In the genomic region with DNA sequence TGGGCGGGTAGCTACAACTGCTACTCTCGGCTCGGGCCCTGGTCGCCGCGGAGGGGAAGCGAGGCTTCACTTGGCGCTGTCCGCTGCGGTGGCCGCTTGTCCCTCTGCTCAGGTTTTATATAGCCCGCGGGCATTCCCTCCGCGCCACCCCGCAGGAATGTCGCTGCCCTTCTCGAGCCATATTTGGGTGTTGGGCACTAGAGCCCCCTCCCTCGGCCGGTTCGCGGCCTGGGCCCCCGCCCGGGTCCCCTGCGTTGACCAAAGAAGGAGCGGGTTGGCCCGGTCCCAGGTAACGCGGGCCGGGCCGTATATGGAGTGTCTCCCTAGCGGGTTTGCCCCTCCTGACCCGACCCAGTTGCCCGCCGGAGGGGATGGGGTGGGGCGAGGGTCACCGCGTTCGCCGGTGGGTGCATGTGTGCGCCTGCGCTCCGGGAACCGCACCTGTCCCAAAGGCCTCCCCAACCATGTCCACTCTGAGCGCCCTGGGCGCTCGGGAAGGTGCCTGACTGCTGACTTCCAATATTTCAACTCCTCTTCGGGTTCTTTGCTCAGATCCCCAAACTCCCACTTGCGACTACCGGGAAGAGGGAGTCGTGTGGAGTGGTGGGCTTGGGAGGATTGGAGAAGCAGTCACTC, we compare ENCODE assay signal across 16 cellular contexts. TPM values are rescaled to one million over a fixed set of nuclear protein-coding genes. Genes with fewer than 3 reads are reported as not detected.
A peak's percentile ranks its signal among the peaks of the same experiment; 100 is the strongest.
DNase-seq lines count a peak whose midpoint lies in the region; ATAC-seq, FAIRE-seq and TF ChIP-seq lines count a peak whose summit lies in the region.
"Had no signal": no experiment of that assay in that cellular context is flagged by ENCODE, and none has a peak within 500 bp of the region (broad histone marks: within the 10 kb centered on the region; RNA-seq: fewer than 3 reads in every experiment).

TSS of gene ACTA1 (minus strand) at position 90 of the 636 bp plus-strand sequence. CDS start 979 bp downstream, outside the sequence.

- H3K36me3 ChIP-seq in HUES6 (ENCODE audit: control insufficient read depth, insufficient read depth, low read length) (peaks cover 4% of the 10 kb centered on the region; the same call in 1 of the 2 replicates), H1 (ENCODE audit: control insufficient read depth in 2 of 4, insufficient read depth in 4 of 4, low read length in 3 of 4) (no peaks in the 10 kb centered on the region; a peak in 1 of 8 replicates)

- no peaks in the 10 kb centered on the region for H3K79me2 ChIP-seq in H1 (ENCODE audit: control insufficient read depth in 1 of 2, insufficient read depth in 2 of 2, low read length in 2 of 2)

- H3K56ac ChIP-seq in H1 (replicated peaks; ENCODE audit: insufficient read length, low read depth, low read length): no peak within 1 kb of the TSS

- H3K27ac ChIP-seq in HUES6 (ENCODE audit: low read depth, low read length): peak within 1 kb of the TSS; percentile 10; the same call in 1 of the 2 replicates
- H3K27ac ChIP-seq in H1 (ENCODE audit: low read depth, low read length): no peak within 1 kb of the TSS
- H3K27ac ChIP-seq: C4-2B had no signal

- peak in 1 of 2 experiments; percentile 47; a peak in 1 of 3 replicates for TF ChIP-seq POLR2A in H1 (IDR thresholded peaks at IDR 0.05; ENCODE audit: control extremely low read depth in 1 of 2, low read depth in 2 of 2, low read length in 2 of 2)

- peak within 1 kb of the TSS; percentile 82; the same call in 1 of the 2 replicates for H2BK12ac ChIP-seq in H1 (ENCODE audit: low read depth, low read length)

- WGBS in H1 (ENCODE audit: extremely low coverage in 1 of 2, insufficient coverage in 1 of 2, insufficient read length in 1 of 2, insufficient replicate concordance in 2 of 2, low coverage in 1 of 2, low lambda C conversion rate in 2 of 2, missing lambda C conversion rate in 1 of 2), 2 experiments: 3% methylated on average over 45 of the region's 51 CpGs; no CpG with 5 or more reads in 1 of the 2 experiments

- H4K20me1 ChIP-seq in H1 (replicated peaks in 1 of 2; ENCODE audit: control insufficient read depth in 1 of 2, insufficient read depth in 2 of 2, low read length in 2 of 2): peaks cover 0 to 5% of the 10 kb centered on the region in 2 experiments

- H3K14ac ChIP-seq in H1 (ENCODE audit: insufficient read length): no peak within 1 kb of the TSS

- no peaks in the 10 kb centered on the region; the same call in 1 of the 2 replicates for H3K79me1 ChIP-seq in H1 (ENCODE audit: low read depth, low read length)

- TF ChIP-seq RAD21 in H1 (IDR thresholded peaks at IDR 0.05 in 1 of 2, conservative IDR thresholded peaks at IDR 0.05 in 1 of 2; ENCODE audit: low read depth in 2 of 2, low read length in 2 of 2): no peak

- H3K9me3 ChIP-seq in HUES6 (ENCODE audit: control insufficient read depth, insufficient read depth, low read depth, low read length) (no peaks in the 10 kb centered on the region), H1 (ENCODE audit: insufficient read depth in 2 of 2, low read depth in 1 of 2, low read length in 1 of 2) (no peaks in the 10 kb centered on the region)

- 0 out of 2 replicates have a peak within 1 kb of the TSS, but pooled peaks have one; percentile 48 for H2BK20ac ChIP-seq in H1 (ENCODE audit: low read length)

- CTCF ChIA-PET in H1 (lab: Charles Lee; ENCODE audit: partially characterized antibody): interaction anchor here (1.2 to 2.8 kb wide), 2 partner anchors 24 to 178 kb away, joined by 4 to 10 read pairs; no protein-coding TSS in a partner anchor

- peak within 1 kb of the TSS; percentile 64 for H3K18ac ChIP-seq in H1 (ENCODE audit: extremely low read depth, low read length)

- H2AFZ ChIP-seq in H1 (ENCODE audit: low read length): peak within 1 kb of the TSS; percentile 66; the same call in 1 of the 2 replicates

- H3K9ac ChIP-seq in HUES6 (ENCODE audit: low read length) (peak within 1 kb of the TSS; percentile 89), H1 (replicated peaks in 1 of 4; ENCODE audit: extremely low read depth in 1 of 4, low read depth in 3 of 4, low read length in 3 of 4) (peak within 1 kb of the TSS in 3 of 4 experiments; percentile 4 to 51 (median 24); a peak in 2 of 7 replicates)

- no peak within 1 kb of the TSS for H2BK120ac ChIP-seq in H1 (replicated peaks; ENCODE audit: low read depth, low read length)

- DNase-seq in H1 (ENCODE audit: low read depth in 1 of 2, low spot score in 2 of 2): peak; percentile 47 to 81
- peak; percentile 88 for DNase-seq in islet precursor cell
- DNase-seq in skeletal muscle cell (ENCODE audit: low read depth): no peak
- no peak for DNase-seq in activated CD4-positive, alpha-beta T cell treated with anti-CD3 and anti-CD28 coated beads, Interleukin-2, amount 50 U/mL, for 4 hours
- DNase-seq in NCI-H2029 treated with DMSO at 0.1 percent for 48 hours (lab: John Stamatoyannopoulos, UW): no peak
- no peak for DNase-seq in omental fat pad (ENCODE audit: low spot score)
- DNase-seq: activated CD4-positive, alpha-beta T cell treated with anti-CD3 and anti-CD28 coated beads, Interleukin-2, amount 10 ng/mL, durations not matched to agents 7 days and 5 days; activated effector memory CD4-positive, alpha-beta T cell treated with Interleukin-2 at 50 U/mL for 16 hours; cerebellar nuclear complex; NCI-H2171; OCI-M1; stimulated activated CD4-positive, alpha-beta T cell treated with anti-CD3 and anti-CD28 coated beads, Interleukin-4, amount 100 ng/mL, for 1 hour had no signal

- FAIRE-seq in H1 (lab: Jason Lieb, UNC): no peak

- H3K4ac ChIP-seq in H1 (replicated peaks; ENCODE audit: insufficient read length, low read depth, low read length): no peak within 1 kb of the TSS

- TF ChIP-seq CTCF in H1 (IDR thresholded peaks at IDR 0.05; ENCODE audit: control extremely low read depth in 1 of 3, insufficient read depth in 1 of 3, low read depth in 1 of 3, low read length in 3 of 3) (no peak), omental fat pad (IDR thresholded peaks at IDR 0.05) (no peak)

- no peak within 1 kb of the TSS for H4K5ac ChIP-seq in H1 (ENCODE audit: insufficient read length, low read depth, low read length)

- H4K91ac ChIP-seq in H1 (replicated peaks; ENCODE audit: insufficient read length, low read length): no peak within 1 kb of the TSS

- TF ChIP-seq EP300 in H1 (IDR thresholded peaks at IDR 0.05; ENCODE audit: borderline replicate concordance in 1 of 2, low read depth in 2 of 2, low read length in 2 of 2): no peak

- peak within 1 kb of the TSS; percentile 67 for H3K4me3 ChIP-seq in HUES6 (ENCODE audit: low read depth, low read length)
- peak within 1 kb of the TSS; percentile 30 to 64 (median 40) for H3K4me3 ChIP-seq in H1 (ENCODE audit: extremely low read depth in 1 of 4, insufficient read depth in 2 of 4, low read depth in 3 of 4, low read length in 4 of 4)
- peak within 1 kb of the TSS; percentile 5 for H3K4me3 ChIP-seq in skeletal muscle cell (ENCODE audit: low read depth, low read length)

- POLR2A ChIA-PET in H1 (lab: Charles Lee; ENCODE audit: partially characterized antibody): interaction anchor here (0.7 to 6.1 kb wide), 13 partner anchors 9 to 333 kb away, joined by 3 to 48 read pairs (median 3); partner anchors contain the start of gene NUP133

- H3K4me1 ChIP-seq in HUES6 (ENCODE audit: control insufficient read depth, insufficient read depth, low read length) (peaks cover 13% of the 10 kb centered on the region), H1 (replicated peaks in 1 of 4; ENCODE audit: control insufficient read depth in 3 of 4, insufficient read depth in 4 of 4, low read length in 3 of 4) (peaks cover 0 to 18% (median 10%) of the 10 kb centered on the region in 4 experiments; a peak in 6 of 7 replicates)

- peak within 1 kb of the TSS; percentile 76 for H3K4me2 ChIP-seq in H1 (ENCODE audit: insufficient read depth in 1 of 2, low read depth in 2 of 2, low read length in 2 of 2)

- H2BK5ac ChIP-seq in H1 (ENCODE audit: low read depth, low read length): peak within 1 kb of the TSS; percentile 49; the same call in 1 of the 2 replicates

- H2BK15ac ChIP-seq in H1 (ENCODE audit: low read length): peak within 1 kb of the TSS; percentile 81; the same call in 1 of the 2 replicates

- peak within 1 kb of the TSS; percentile 32; the same call in 1 of the 2 replicates for H2AK5ac ChIP-seq in H1 (ENCODE audit: low read depth, low read length)

- H3K23ac ChIP-seq in H1 (ENCODE audit: insufficient read length): no peak within 1 kb of the TSS

- peaks cover 7% of the 10 kb centered on the region for H3K23me2 ChIP-seq in H1 (ENCODE audit: low read depth, low read length)

- no peak within 1 kb of the TSS for H4K8ac ChIP-seq in H1 (ENCODE audit: extremely low read depth, insufficient read depth, low read length)

- H3K27me3 ChIP-seq in HUES6 (ENCODE audit: control insufficient read depth, insufficient read depth, low read length) (peaks cover 63% of the 10 kb centered on the region), H1 (replicated peaks in 1 of 4; ENCODE audit: control insufficient read depth in 3 of 4, extremely low read depth in 1 of 4, insufficient read depth in 3 of 4, low read length in 3 of 4) (peaks cover 35 to 63% (median 58%) of the 10 kb centered on the region in 4 experiments)

- ATAC-seq in GM21723 (IDR thresholded peaks at IDR 0.05; ENCODE audit: unreplicated experiment): no peak
- no peak for ATAC-seq in omental fat pad (ENCODE audit: low FRiP score)

TF ChIP-seq in H1, 55 proteins besides CTCF, POLR2A, EP300 and RAD21 (continues in another document):
- TF ChIP-seq RBBP5 (IDR thresholded peaks at IDR 0.05; ENCODE audit: borderline replicate concordance, low read depth, low read length) (peak; percentile 56; the same call in 1 of the 2 replicates), SP4 (IDR thresholded peaks at IDR 0.05; ENCODE audit: low read length) (no peak), EZH2 (IDR thresholded peaks at IDR 0.05; ENCODE audit: low read depth, low read length, severe bottlenecking) (peak; percentile 49), SRF (IDR thresholded peaks at IDR 0.05; ENCODE audit: low read depth, low read length) (peak; percentile 94), HDAC2 (IDR thresholded peaks at IDR 0.05; ENCODE audit: borderline replicate concordance in 1 of 2, low read depth in 2 of 2, low read length in 2 of 2) (0 out of 4 replicates have a peak, but pooled peaks of 1 of the 2 experiments have one; percentile 26), ASH2L (IDR thresholded peaks at IDR 0.05; ENCODE audit: low read length) (peak; percentile 54), SP2 (IDR thresholded peaks at IDR 0.05; ENCODE audit: low read length) (no peak), JUN (IDR thresholded peaks at IDR 0.05; ENCODE audit: low read depth, low read length) (no peak)

RNA-seq across cellular contexts. Expression of gene ACTA1, which starts in this region (rescaled TPM):
- 56.2 and 58.2 TPM in 2 replicates for total RNA-seq in H1 (2021; fragmentation: NEBNext Ultra II Directional; extraction: Animal tissue kit (Norgen Biotek cat#: 25700))
- 23.5 and 49.6 TPM in 2 replicates for polyA plus RNA-seq in H1 (2011; rRNA removed)
- polyA plus RNA-seq in H1 (2011; cell fraction: cytosol; rRNA removed): 29.2 TPM
- 34.0 TPM for polyA plus RNA-seq in H1 (2011; cell fraction: nucleus; rRNA removed)
- polyA plus RNA-seq in H1 (2012, experiment 1 of 2): 27.7 to 38.9 TPM (median 29.2 TPM) in 4 replicates
- polyA plus RNA-seq in H1 (2012, experiment 2 of 2): 32.8 TPM
- polyA plus RNA-seq in H1 (2013, experiment 1 of 2): 60.4 TPM
- polyA plus RNA-seq in H1 (2013, experiment 2 of 2): 60.9 TPM
- 9.3 and 14.8 TPM in 2 replicates for polyA minus RNA-seq in H1 (2011; rRNA and poly(A)+ RNA removed)
- 31.8 TPM for polyA minus RNA-seq in H1 (2011; cell fraction: cytosol; rRNA and poly(A)+ RNA removed)
- 13.7 TPM for polyA minus RNA-seq in H1 (2011; cell fraction: nucleus; rRNA and poly(A)+ RNA removed)
- under 1 TPM in 1 of 4 donors, not detected in 3; 0.56 TPM for total RNA-seq in omental fat pad
- total RNA-seq: activated CD4-positive, alpha-beta T cell treated with anti-CD3 and anti-CD28 coated beads, Interleukin-2, amount 10 ng/mL, durations not matched to agents 7 days and 5 days; osteocyte had no signal

Comparison
In these comparisons a context has a peak if more than half of its experiments do, and no peak if none do; other contexts are left out.
1. RNA of gene ACTA1 (total RNA-seq): 56.2 to 58.2 TPM in H1; 0.56 TPM in omental fat pad; every median in the first group is over 10 times any median in the second.
2. H3K4me3 ChIP-seq: peak in every context shown above with its lines; median percentile 67 in HUES6; 40 in H1; 5 in skeletal muscle cell.
3. DNase-seq: peak in H1 (2 of 2) and islet precursor cell (single experiment); none in skeletal muscle cell (single experiment), activated CD4-positive, alpha-beta T cell treated with anti-CD3 and anti-CD28 coated beads, Interleukin-2, amount 50 U/mL, for 4 hours (0 of 2), NCI-H2029 treated with DMSO at 0.1 percent for 48 hours (single experiment) and omental fat pad (single experiment).